In the genomic region with DNA sequence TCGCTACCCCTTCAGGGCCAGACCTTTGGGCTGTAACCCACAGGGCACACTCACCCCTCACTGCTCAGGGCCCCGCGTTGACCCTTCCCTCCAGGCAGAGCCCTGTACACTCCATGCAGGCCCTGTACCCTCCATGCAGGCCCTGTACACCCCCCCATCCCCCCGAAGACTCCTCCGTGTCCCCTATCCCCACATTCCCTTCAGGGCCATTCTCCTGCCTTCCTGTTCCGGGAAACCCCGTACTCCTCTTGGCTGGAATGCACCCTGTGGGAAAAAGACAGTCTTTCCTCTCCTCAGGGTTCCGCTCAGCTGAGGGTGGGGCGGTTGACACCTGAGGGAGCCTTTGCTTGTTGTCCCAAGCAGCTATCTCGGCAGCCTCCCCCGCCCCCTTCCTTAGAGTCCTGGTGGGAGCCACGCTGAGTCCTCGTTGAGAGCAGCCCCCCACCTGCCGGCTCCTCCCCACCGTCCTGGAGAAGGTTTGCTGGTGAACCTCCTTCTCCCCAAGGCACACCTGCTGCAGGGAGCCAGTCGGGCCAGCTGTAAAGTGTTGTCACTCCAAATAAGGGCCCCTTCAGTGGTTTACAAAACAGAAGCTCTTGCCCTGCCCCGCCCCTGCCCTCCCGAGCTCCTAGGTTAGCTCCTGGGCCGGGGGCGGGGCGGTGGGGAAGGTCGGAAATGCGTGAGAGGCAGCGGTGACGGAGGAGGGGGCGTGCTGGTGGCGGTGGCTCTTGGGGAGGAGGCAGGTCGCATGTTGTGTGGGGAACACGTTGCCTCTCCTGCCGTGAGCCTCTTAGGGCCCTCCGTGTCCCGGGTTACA, we compare ENCODE assay signal across 1 cellular context.
TF ChIP-seq lines count a peak whose summit lies in the region.

No MANE protein-coding gene starts in this region.

TF ChIP-seq in HepG2, 621 proteins besides CTCF, POLR2A, EP300 and RAD21 (continues in another document):
- TF ChIP-seq ZNF264 (CRISPR knock-in tag; IDR thresholded peaks at IDR 0.05) = no peak
- no peak for TF ChIP-seq ZNF333 (CRISPR knock-in tag; IDR thresholded peaks at IDR 0.05; ENCODE audit: borderline replicate concordance)
- TF ChIP-seq, protein P1, sequence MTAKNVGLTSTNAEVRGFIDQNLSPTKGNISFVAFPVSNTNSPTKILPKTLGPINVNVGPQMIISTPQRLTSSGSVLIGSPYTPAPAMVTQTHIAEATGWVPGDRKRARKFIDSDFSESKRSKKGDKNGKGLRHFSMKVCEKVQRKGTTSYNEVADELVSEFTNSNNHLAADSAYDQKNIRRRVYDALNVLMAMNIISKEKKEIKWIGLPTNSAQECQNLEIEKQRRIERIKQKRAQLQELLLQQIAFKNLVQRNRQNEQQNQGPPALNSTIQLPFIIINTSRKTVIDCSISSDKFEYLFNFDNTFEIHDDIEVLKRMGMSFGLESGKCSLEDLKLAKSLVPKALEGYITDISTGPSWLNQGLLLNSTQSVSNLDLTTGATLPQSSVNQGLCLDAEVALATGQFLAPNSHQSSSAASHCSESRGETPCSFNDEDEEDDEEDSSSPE (CRISPR knock-in tag; IDR thresholded peaks at IDR 0.05) = no peak
- TF ChIP-seq NR2F2 (IDR thresholded peaks at IDR 0.05; ENCODE audit: borderline replicate concordance, low read depth) = no peak
- TF ChIP-seq, protein P2, sequence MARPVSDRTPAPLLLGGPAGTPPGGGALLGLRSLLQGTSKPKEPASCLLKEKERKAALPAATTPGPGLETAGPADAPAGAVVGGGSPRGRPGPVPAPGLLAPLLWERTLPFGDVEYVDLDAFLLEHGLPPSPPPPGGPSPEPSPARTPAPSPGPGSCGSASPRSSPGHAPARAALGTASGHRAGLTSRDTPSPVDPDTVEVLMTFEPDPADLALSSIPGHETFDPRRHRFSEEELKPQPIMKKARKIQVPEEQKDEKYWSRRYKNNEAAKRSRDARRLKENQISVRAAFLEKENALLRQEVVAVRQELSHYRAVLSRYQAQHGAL (CRISPR knock-in tag; IDR thresholded peaks at IDR 0.05; ENCODE audit: not compliant biosample characterization) = no peak
- TF ChIP-seq ZNF383 (CRISPR knock-in tag; IDR thresholded peaks at IDR 0.05; ENCODE audit: borderline replicate concordance) = no peak
- no peak for TF ChIP-seq GATA4 (IDR thresholded peaks at IDR 0.05; ENCODE audit: borderline replicate concordance, low read depth)
- TF ChIP-seq, protein P3, sequence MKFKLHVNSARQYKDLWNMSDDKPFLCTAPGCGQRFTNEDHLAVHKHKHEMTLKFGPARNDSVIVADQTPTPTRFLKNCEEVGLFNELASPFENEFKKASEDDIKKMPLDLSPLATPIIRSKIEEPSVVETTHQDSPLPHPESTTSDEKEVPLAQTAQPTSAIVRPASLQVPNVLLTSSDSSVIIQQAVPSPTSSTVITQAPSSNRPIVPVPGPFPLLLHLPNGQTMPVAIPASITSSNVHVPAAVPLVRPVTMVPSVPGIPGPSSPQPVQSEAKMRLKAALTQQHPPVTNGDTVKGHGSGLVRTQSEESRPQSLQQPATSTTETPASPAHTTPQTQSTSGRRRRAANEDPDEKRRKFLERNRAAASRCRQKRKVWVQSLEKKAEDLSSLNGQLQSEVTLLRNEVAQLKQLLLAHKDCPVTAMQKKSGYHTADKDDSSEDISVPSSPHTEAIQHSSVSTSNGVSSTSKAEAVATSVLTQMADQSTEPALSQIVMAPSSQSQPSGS (CRISPR knock-in tag; IDR thresholded peaks at IDR 0.05) = no peak
- TF ChIP-seq TBP (CRISPR knock-in tag; IDR thresholded peaks at IDR 0.05) = no peak
- TF ChIP-seq PRMT3 (CRISPR knock-in tag; IDR thresholded peaks at IDR 0.05; ENCODE audit: borderline replicate concordance, low read depth) = no peak
- no peak for TF ChIP-seq U2AF2 (IDR thresholded peaks at IDR 0.05; ENCODE audit: low read depth, low read length)
- no peak for TF ChIP-seq ZNF296 (CRISPR knock-in tag; conservative IDR thresholded peaks at IDR 0.05)
- TF ChIP-seq, protein P4, sequence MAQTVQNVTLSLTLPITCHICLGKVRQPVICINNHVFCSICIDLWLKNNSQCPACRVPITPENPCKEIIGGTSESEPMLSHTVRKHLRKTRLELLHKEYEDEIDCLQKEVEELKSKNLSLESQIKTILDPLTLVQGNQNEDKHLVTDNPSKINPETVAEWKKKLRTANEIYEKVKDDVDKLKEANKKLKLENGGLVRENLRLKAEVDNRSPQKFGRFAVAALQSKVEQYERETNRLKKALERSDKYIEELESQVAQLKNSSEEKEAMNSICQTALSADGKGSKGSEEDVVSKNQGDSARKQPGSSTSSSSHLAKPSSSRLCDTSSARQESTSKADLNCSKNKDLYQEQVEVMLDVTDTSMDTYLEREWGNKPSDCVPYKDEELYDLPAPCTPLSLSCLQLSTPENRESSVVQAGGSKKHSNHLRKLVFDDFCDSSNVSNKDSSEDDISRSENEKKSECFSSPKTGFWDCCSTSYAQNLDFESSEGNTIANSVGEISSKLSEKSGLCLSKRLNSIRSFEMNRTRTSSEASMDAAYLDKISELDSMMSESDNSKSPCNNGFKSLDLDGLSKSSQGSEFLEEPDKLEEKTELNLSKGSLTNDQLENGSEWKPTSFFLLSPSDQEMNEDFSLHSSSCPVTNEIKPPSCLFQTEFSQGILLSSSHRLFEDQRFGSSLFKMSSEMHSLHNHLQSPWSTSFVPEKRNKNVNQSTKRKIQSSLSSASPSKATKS (CRISPR knock-in tag; IDR thresholded peaks at IDR 0.05) = no peak
- TF ChIP-seq NCOA5 (CRISPR knock-in tag; IDR thresholded peaks at IDR 0.05) = no peak
- TF ChIP-seq, protein P5, sequence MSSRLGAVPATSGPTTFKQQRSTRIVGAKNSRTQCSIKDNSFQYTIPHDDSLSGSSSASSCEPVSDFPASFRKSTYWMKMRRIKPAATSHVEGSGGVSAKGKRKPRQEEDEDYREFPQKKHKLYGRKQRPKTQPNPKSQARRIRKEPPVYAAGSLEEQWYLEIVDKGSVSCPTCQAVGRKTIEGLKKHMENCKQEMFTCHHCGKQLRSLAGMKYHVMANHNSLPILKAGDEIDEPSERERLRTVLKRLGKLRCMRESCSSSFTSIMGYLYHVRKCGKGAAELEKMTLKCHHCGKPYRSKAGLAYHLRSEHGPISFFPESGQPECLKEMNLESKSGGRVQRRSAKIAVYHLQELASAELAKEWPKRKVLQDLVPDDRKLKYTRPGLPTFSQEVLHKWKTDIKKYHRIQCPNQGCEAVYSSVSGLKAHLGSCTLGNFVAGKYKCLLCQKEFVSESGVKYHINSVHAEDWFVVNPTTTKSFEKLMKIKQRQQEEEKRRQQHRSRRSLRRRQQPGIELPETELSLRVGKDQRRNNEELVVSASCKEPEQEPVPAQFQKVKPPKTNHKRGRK (CRISPR knock-in tag; IDR thresholded peaks at IDR 0.05) = no peak
- 0 out of 2 replicates have a peak, but pooled peaks have one; percentile 43 for TF ChIP-seq POLR2G (IDR thresholded peaks at IDR 0.05; ENCODE audit: low read depth, low read length)
- TF ChIP-seq HOXA7 (CRISPR knock-in tag; IDR thresholded peaks at IDR 0.05) = no peak
- no peak for TF ChIP-seq AGO1 (IDR thresholded peaks at IDR 0.05; ENCODE audit: low read depth, low read length, poor library complexity, severe bottlenecking)
- TF ChIP-seq, protein P6, sequence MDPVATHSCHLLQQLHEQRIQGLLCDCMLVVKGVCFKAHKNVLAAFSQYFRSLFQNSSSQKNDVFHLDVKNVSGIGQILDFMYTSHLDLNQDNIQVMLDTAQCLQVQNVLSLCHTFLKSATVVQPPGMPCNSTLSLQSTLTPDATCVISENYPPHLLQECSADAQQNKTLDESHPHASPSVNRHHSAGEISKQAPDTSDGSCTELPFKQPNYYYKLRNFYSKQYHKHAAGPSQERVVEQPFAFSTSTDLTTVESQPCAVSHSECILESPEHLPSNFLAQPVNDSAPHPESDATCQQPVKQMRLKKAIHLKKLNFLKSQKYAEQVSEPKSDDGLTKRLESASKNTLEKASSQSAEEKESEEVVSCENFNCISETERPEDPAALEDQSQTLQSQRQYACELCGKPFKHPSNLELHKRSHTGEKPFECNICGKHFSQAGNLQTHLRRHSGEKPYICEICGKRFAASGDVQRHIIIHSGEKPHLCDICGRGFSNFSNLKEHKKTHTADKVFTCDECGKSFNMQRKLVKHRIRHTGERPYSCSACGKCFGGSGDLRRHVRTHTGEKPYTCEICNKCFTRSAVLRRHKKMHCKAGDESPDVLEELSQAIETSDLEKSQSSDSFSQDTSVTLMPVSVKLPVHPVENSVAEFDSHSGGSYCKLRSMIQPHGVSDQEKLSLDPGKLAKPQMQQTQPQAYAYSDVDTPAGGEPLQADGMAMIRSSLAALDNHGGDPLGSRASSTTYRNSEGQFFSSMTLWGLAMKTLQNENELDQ (CRISPR knock-in tag; IDR thresholded peaks at IDR 0.05; ENCODE audit: borderline replicate concordance) = no peak
- no peak for TF ChIP-seq PHF21A (CRISPR knock-in tag; IDR thresholded peaks at IDR 0.05)
- no peak for TF ChIP-seq TMF1 (CRISPR knock-in tag; IDR thresholded peaks at IDR 0.05; ENCODE audit: low read depth)
- no peak for TF ChIP-seq JARID2 (CRISPR knock-in tag; IDR thresholded peaks at IDR 0.05; ENCODE audit: insufficient replicate concordance)
- TF ChIP-seq ZNF12 (CRISPR knock-in tag; IDR thresholded peaks at IDR 0.05) = no peak
- TF ChIP-seq RBFOX2 (IDR thresholded peaks at IDR 0.05; ENCODE audit: low read depth, low read length) = peak; percentile 53
- TF ChIP-seq, protein P7, sequence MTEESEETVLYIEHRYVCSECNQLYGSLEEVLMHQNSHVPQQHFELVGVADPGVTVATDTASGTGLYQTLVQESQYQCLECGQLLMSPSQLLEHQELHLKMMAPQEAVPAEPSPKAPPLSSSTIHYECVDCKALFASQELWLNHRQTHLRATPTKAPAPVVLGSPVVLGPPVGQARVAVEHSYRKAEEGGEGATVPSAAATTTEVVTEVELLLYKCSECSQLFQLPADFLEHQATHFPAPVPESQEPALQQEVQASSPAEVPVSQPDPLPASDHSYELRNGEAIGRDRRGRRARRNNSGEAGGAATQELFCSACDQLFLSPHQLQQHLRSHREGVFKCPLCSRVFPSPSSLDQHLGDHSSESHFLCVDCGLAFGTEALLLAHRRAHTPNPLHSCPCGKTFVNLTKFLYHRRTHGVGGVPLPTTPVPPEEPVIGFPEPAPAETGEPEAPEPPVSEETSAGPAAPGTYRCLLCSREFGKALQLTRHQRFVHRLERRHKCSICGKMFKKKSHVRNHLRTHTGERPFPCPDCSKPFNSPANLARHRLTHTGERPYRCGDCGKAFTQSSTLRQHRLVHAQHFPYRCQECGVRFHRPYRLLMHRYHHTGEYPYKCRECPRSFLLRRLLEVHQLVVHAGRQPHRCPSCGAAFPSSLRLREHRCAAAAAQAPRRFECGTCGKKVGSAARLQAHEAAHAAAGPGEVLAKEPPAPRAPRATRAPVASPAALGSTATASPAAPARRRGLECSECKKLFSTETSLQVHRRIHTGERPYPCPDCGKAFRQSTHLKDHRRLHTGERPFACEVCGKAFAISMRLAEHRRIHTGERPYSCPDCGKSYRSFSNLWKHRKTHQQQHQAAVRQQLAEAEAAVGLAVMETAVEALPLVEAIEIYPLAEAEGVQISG (CRISPR knock-in tag; IDR thresholded peaks at IDR 0.05) = no peak; the same call in none of the 2 replicates
- TF ChIP-seq SALL1 (CRISPR knock-in tag; IDR thresholded peaks at IDR 0.05) = no peak
- TF ChIP-seq, protein P8, sequence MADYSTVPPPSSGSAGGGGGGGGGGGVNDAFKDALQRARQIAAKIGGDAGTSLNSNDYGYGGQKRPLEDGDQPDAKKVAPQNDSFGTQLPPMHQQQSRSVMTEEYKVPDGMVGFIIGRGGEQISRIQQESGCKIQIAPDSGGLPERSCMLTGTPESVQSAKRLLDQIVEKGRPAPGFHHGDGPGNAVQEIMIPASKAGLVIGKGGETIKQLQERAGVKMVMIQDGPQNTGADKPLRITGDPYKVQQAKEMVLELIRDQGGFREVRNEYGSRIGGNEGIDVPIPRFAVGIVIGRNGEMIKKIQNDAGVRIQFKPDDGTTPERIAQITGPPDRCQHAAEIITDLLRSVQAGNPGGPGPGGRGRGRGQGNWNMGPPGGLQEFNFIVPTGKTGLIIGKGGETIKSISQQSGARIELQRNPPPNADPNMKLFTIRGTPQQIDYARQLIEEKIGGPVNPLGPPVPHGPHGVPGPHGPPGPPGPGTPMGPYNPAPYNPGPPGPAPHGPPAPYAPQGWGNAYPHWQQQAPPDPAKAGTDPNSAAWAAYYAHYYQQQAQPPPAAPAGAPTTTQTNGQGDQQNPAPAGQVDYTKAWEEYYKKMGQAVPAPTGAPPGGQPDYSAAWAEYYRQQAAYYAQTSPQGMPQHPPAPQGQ (CRISPR knock-in tag; IDR thresholded peaks at IDR 0.05; ENCODE audit: borderline replicate concordance) = no peak
- no peak for TF ChIP-seq ZNF564 (CRISPR knock-in tag; IDR thresholded peaks at IDR 0.05)
- no peak for TF ChIP-seq ZEB1 (IDR thresholded peaks at IDR 0.05; ENCODE audit: insufficient replicate concordance, low read depth)
- no peak for TF ChIP-seq ZNF329 (CRISPR knock-in tag; IDR thresholded peaks at IDR 0.05; ENCODE audit: low read depth)
- TF ChIP-seq YEATS4 (CRISPR knock-in tag; IDR thresholded peaks at IDR 0.05; ENCODE audit: borderline replicate concordance) = no peak
- TF ChIP-seq SIN3B (IDR thresholded peaks at IDR 0.05; ENCODE audit: low read length) = no peak
- no peak for TF ChIP-seq ZNF160 (CRISPR knock-in tag; IDR thresholded peaks at IDR 0.05)
- TF ChIP-seq, protein P9, sequence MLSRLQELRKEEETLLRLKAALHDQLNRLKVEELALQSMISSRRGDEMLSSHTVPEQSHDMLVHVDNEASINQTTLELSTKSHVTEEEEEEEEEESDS (CRISPR knock-in tag; IDR thresholded peaks at IDR 0.05; ENCODE audit: borderline replicate concordance) = no peak
- no peak for TF ChIP-seq ZFP41 (CRISPR knock-in tag; IDR thresholded peaks at IDR 0.05; ENCODE audit: borderline replicate concordance)
- TF ChIP-seq, protein P10, sequence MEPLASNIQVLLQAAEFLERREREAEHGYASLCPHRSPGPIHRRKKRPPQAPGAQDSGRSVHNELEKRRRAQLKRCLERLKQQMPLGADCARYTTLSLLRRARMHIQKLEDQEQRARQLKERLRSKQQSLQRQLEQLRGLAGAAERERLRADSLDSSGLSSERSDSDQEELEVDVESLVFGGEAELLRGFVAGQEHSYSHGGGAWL (CRISPR knock-in tag; IDR thresholded peaks at IDR 0.05) = peak; percentile 38
- TF ChIP-seq SP5 (CRISPR knock-in tag; IDR thresholded peaks at IDR 0.05; ENCODE audit: borderline replicate concordance, low read depth) = peak; percentile 55; the same call in 1 of the 2 replicates
- TF ChIP-seq, protein P11, sequence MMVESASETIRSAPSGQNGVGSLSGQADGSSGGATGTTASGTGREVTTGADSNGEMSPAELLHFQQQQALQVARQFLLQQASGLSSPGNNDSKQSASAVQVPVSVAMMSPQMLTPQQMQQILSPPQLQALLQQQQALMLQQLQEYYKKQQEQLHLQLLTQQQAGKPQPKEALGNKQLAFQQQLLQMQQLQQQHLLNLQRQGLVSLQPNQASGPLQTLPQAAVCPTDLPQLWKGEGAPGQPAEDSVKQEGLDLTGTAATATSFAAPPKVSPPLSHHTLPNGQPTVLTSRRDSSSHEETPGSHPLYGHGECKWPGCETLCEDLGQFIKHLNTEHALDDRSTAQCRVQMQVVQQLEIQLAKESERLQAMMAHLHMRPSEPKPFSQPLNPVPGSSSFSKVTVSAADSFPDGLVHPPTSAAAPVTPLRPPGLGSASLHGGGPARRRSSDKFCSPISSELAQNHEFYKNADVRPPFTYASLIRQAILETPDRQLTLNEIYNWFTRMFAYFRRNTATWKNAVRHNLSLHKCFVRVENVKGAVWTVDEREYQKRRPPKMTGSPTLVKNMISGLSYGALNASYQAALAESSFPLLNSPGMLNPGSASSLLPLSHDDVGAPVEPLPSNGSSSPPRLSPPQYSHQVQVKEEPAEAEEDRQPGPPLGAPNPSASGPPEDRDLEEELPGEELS (CRISPR knock-in tag; IDR thresholded peaks at IDR 0.05) = peak; percentile 32; the same call in 1 of the 2 replicates
